9 cellular contexts compared by ENCODE assay signal in the genomic region with DNA sequence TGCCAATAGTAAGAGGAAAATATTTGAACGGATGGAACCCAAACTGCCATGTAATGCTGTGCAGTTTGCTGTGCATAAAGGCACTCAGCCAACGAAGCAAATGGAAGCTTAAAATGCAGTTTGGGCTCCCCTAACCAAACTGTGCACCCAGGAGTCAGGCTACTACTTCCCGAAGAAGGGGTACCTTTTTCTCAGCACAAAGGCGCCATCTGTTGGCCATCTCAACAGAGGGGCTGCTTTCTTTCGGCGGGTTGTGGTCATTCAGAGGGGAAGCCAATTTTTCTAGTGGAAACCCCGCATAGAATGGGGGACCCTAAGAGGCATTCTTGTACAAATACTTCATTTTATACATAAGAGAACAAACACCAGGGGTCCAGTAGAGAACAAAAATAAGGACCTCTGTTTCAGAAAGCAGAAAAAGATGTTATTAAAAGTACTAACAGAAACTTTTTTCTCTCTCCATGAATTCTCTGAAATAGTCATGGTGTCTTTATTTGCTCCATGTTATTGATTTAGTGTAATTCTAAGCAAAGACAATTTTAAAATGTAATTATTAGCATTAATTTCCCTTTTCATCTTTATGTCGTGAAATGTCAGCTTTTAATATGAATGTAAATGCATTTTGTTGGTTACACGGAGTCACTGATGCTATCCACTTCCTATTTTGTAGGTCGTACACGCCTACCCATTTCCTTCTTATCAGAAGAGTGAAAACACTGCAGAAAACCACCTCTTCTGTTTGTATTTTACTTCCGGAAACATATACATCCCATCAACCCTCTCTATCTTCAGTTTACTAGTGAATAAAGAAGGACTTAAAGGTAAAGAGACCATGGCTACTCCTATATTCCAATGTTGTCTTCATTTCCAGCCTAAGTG.
DNase-seq lines count a peak whose midpoint lies in the region; ATAC-seq and TF ChIP-seq lines count a peak whose summit lies in the region.
"Had no signal": no experiment of that assay in that cellular context is flagged by ENCODE, and none has a peak within 500 bp of the region (broad histone marks: within the 10 kb centered on the region; RNA-seq: fewer than 3 reads in every experiment).

No MANE protein-coding gene starts in this region.

- peaks cover 0 to 2% (median 0%) of the 10 kb centered on the region in 3 donors for H3K27me3 Mint-ChIP-seq in immature natural killer cell (ENCODE audit: low read depth in 3 of 3)

- TF ChIP-seq CTCF in 22Rv1 (IDR thresholded peaks at IDR 0.05) (peak; percentile 70), GM10266 (IDR thresholded peaks at IDR 0.05; ENCODE audit: control insufficient read depth, insufficient read depth, low read depth, missing control alignments) (peak; percentile 24)

- H3K4me1 Mint-ChIP-seq in immature natural killer cell = peaks cover 3 to 15% of the 10 kb centered on the region in 2 donors

- no peak overlapping the region for H3K27ac ChIP-seq in 22Rv1
- H3K27ac ChIP-seq: adrenal gland had no signal

- peak; percentile 21 for DNase-seq in GM10266 (ENCODE audit: extremely low spot score)
- DNase-seq in NCI-H2196 treated with DMSO at 0.1 percent for 48 hours (lab: John Stamatoyannopoulos, UW; ENCODE audit: unreplicated experiment) = peak; percentile 9
- peak in 52 of 58 donors; percentile 4 to 80 (median 46) for DNase-seq in anterior cingulate cortex (lab: John Stamatoyannopoulos, UW)
- DNase-seq in immature natural killer cell = no peak
- DNase-seq in superior temporal gyrus (ENCODE audit: extremely low spot score) = peak; percentile 94

- ATAC-seq in HG03439 (IDR thresholded peaks at IDR 0.05; ENCODE audit: unreplicated experiment) (no peak), GM19452 (IDR thresholded peaks at IDR 0.05; ENCODE audit: unreplicated experiment) (no peak)

- peaks cover 0 to 10% (median 1%) of the 10 kb centered on the region in 6 donors for H3K9me3 Mint-ChIP-seq in immature natural killer cell

- H3K36me3 Mint-ChIP-seq in immature natural killer cell = peaks cover 0 to 3% (median 0%) of the 10 kb centered on the region in 3 donors

- peak overlapping the region; percentile 7 to 61 (median 27) for H3K4me3 Mint-ChIP-seq in immature natural killer cell

- no peak overlapping the region for H3K27ac Mint-ChIP-seq in immature natural killer cell

Comparison
In these comparisons a context has a peak if more than half of its experiments do, and no peak if none do; other contexts are left out.
1. DNase-seq: peak in GM10266 (single experiment), NCI-H2196 treated with DMSO at 0.1 percent for 48 hours (single experiment), anterior cingulate cortex (52 of 58) and superior temporal gyrus (single experiment); none in immature natural killer cell (0 of 3).